ENCODE assay signal across 9 cellular contexts in genomic region chr16:82229800-82230619, GRCh38. TPM values are rescaled to one million over a fixed set of nuclear protein-coding genes. Genes with fewer than 3 reads are reported as not detected.
DNase-seq lines count a peak whose midpoint lies in the region; ATAC-seq, FAIRE-seq and TF ChIP-seq lines count a peak whose summit lies in the region.
"Had no signal": no experiment of that assay in that cellular context is flagged by ENCODE, and none has a peak within 500 bp of the region (broad histone marks: within the 10 kb centered on the region; RNA-seq: fewer than 3 reads in every experiment).

No MANE protein-coding gene starts in this region.

- POLR2A ChIA-PET in RWPE1 (lab: Yijun Ruan, JAX; ENCODE audit: low non-redundant PET), result no interaction called here

- H3K36me3 ChIP-seq in KMS-11 (ENCODE audit: insufficient read depth), result no peaks in the 10 kb centered on the region
- no peaks in the 10 kb centered on the region for H3K36me3 ChIP-seq in osteoblast (ENCODE audit: insufficient read depth, low read length)
- H3K36me3 ChIP-seq in tibial nerve, result no peaks in the 10 kb centered on the region

- H3K27ac ChIP-seq in KMS-11 (no peak overlapping the region), RWPE1 (no peak overlapping the region), osteoblast (ENCODE audit: low read depth, low read length) (no peak overlapping the region), tibial nerve (no peak overlapping the region)

- TF ChIP-seq CTCF in KMS-11 (conservative IDR thresholded peaks at IDR 0.05; ENCODE audit: low read depth, low read length) (peak; percentile 98), RWPE1 (conservative IDR thresholded peaks at IDR 0.05; ENCODE audit: low read depth) (peak; percentile 91), osteoblast (IDR thresholded peaks at IDR 0.05; ENCODE audit: extremely low read depth, low read depth, low read length) (peak; percentile 91), tibial nerve (IDR thresholded peaks at IDR 0.05) (peak; percentile 73 to 82 (median 75))

- DNase-seq in DMS 273 (lab: John Stamatoyannopoulos, UW; ENCODE audit: unreplicated experiment) (peak; percentile 88), RWPE1 (ENCODE audit: low spot score) (peak; percentile 60), frontal cortex (ENCODE audit: low spot score in 2 of 2) (peak; percentile 11 to 33), osteoblast (ENCODE audit: insufficient read length, low spot score, missing footprints) (no peak), tibial nerve (ENCODE audit: low spot score in 2 of 2) (peak; percentile 27 to 29)
- peak; percentile 15 for DNase-seq in activated effector memory CD4-positive, alpha-beta T cell treated with Interleukin-2 at 50 U/mL for 16 hours

- no peak overlapping the region for H3K9ac ChIP-seq in KMS-11

- H3K4me2 ChIP-seq in KMS-11 (no peak overlapping the region), osteoblast (ENCODE audit: insufficient read depth, low read length) (no peak overlapping the region)

- no peak for TF ChIP-seq POLR2A in tibial nerve (IDR thresholded peaks at IDR 0.05)

- no peak for ATAC-seq in HG03432 (IDR thresholded peaks at IDR 0.05; ENCODE audit: unreplicated experiment)

- no peaks in the 10 kb centered on the region for H3K9me3 ChIP-seq in osteoblast (ENCODE audit: low read depth, low read length)
- no peaks in the 10 kb centered on the region for H3K9me3 ChIP-seq in tibial nerve

- H2AFZ ChIP-seq in KMS-11 (ENCODE audit: low read depth) (no peak overlapping the region), osteoblast (ENCODE audit: low read length) (no peak overlapping the region)

- CTCF ChIA-PET in RWPE1 (lab: Yijun Ruan, JAX), result interaction anchor here (0.5 to 1.7 kb wide), 22 partner anchors 11 to 1244 kb away, joined by 3 to 21 read pairs (median 4); partner anchors contain the start of gene HSD17B2

- WGBS in tibial nerve, 2 donors, result 43 to 46% methylated on average over 6 of the region's 6 CpGs

- H3K79me2 ChIP-seq in KMS-11 (ENCODE audit: insufficient read depth, low read depth) (no peaks in the 10 kb centered on the region), osteoblast (ENCODE audit: insufficient read depth, low read length) (no peaks in the 10 kb centered on the region)

- H3K4me1 ChIP-seq in KMS-11 (ENCODE audit: low read depth, poor library complexity, severe bottlenecking) (no peaks in the 10 kb centered on the region), osteoblast (ENCODE audit: insufficient read depth, low read length) (no peaks in the 10 kb centered on the region), tibial nerve (no peaks in the 10 kb centered on the region)

- H3K4me3 ChIP-seq in KMS-11 (IDR thresholded peaks at IDR 0.05; ENCODE audit: insufficient read depth, low read depth, low read length) (no peak overlapping the region), osteoblast (ENCODE audit: insufficient read depth, low read length) (no peak overlapping the region), tibial nerve (no peak overlapping the region)

- no peak for FAIRE-seq in frontal cortex (lab: Jason Lieb, UNC)
- FAIRE-seq: TTC549 had no signal

- no peak for TF ChIP-seq EP300 in tibial nerve (IDR thresholded peaks at IDR 0.05)

- H3K27me3 ChIP-seq in KMS-11 (ENCODE audit: insufficient read depth, low read depth) (no peaks in the 10 kb centered on the region), osteoblast (ENCODE audit: insufficient read depth, low read length) (peaks cover 4% of the 10 kb centered on the region), tibial nerve (no peaks in the 10 kb centered on the region)

- H4K20me1 ChIP-seq in KMS-11 (ENCODE audit: insufficient read depth) (no peaks in the 10 kb centered on the region), osteoblast (ENCODE audit: insufficient read depth, low read length) (no peaks in the 10 kb centered on the region)

RNA-seq across cellular contexts. Expression of gene MPHOSPH6, which starts 60.0 kb away (rescaled TPM):
- 34.6 TPM for total RNA-seq in frontal cortex
- total RNA-seq in osteoblast, result 20.9 and 23.9 TPM in 2 replicates
- 10 to 100 TPM in 3 of 4 donors, 1 to 10 TPM in 1; 9.4 to 48.3 (median 29.7) TPM for total RNA-seq in tibial nerve
